ENCODE assay signal across 8 cellular contexts in genomic region chr9:133532937-133533668, GRCh38. TPM values are rescaled to one million over a fixed set of nuclear protein-coding genes. Genes with fewer than 3 reads are reported as not detected.
A peak's percentile ranks its signal among the peaks of the same experiment; 100 is the strongest.
DNase-seq lines count a peak whose midpoint lies in the region; ATAC-seq and TF ChIP-seq lines count a peak whose summit lies in the region.

No MANE protein-coding gene starts in this region.

- H3K9me3 Mint-ChIP-seq in T-cell = no peaks in the 10 kb centered on the region

- H3K4me3 ChIP-seq in coronary artery = no peak overlapping the region

- no peaks in the 10 kb centered on the region for H3K36me3 Mint-ChIP-seq in T-cell

- peaks cover 10 to 17% (median 13%) of the 10 kb centered on the region in 3 donors for H3K4me1 Mint-ChIP-seq in T-cell

- H3K27me3 Mint-ChIP-seq in T-cell = peaks cover 0 to 27% of the 10 kb centered on the region in 2 donors

- ATAC-seq in T-cell (replicated peaks in 1 of 4) = peak; percentile 34 to 66 (median 60)
- no peak for ATAC-seq in GM21723 (IDR thresholded peaks at IDR 0.05; ENCODE audit: unreplicated experiment)

- H3K4me3 Mint-ChIP-seq in T-cell = peak overlapping the region in 2 of 3 donors; percentile 47 to 61

- H3K27ac ChIP-seq in coronary artery = no peak overlapping the region

- CTCF ChIA-PET in T-cell (lab: Charles Lee) = interaction anchor here in 1 of 2 donors (0.5 kb wide), 1 partner anchor 463 kb away, joined by 5 read pairs; no protein-coding TSS in a partner anchor

- POLR2A ChIA-PET in T-cell (lab: Charles Lee) = interaction anchor here in 1 of 2 donors (0.6 kb wide), 1 partner anchor 496 kb away, joined by 3 read pairs; no protein-coding TSS in a partner anchor

- no peak for TF ChIP-seq CTCF in coronary artery (IDR thresholded peaks at IDR 0.05)

- peak; percentile 44 for DNase-seq in EL
- peak; percentile 61 for DNase-seq in MV-4-11 (lab: John Stamatoyannopoulos, UW)
- peak; percentile 36 to 83 (median 68) for DNase-seq in T-cell
- DNase-seq in amniotic epithelial cell (ENCODE audit: low read depth) = peak; percentile 50
- peak; percentile 74 for DNase-seq in iPS-NIHi7 (ENCODE audit: extremely low spot score)
- peak; percentile 74 to 82 for DNase-seq in stimulated activated CD4-positive, alpha-beta T cell treated with anti-CD3 and anti-CD28 coated beads, Interleukin-2, amount 100 ng/mL, for 24 hours
- no peak for DNase-seq in coronary artery (ENCODE audit: low spot score)

- peak overlapping the region in 1 of 2 donors; percentile 70 for H3K27ac Mint-ChIP-seq in T-cell

RNA-seq across cellular contexts. Expression of gene ADAMTSL2, which starts 1.4 kb away (rescaled TPM):
- under 1 TPM; 0.16 to 0.76 (median 0.53) TPM for total RNA-seq in T-cell

RNA-seq across cellular contexts. Expression of gene MYMK, which starts 8.3 kb away (rescaled TPM):
- total RNA-seq in T-cell = not detected

RNA-seq across cellular contexts. Expression of gene SLC2A6, which starts 54.2 kb away (rescaled TPM):
- 1 to 10 TPM; 3.6 to 6.1 (median 4.9) TPM for total RNA-seq in T-cell
